ENCODE assay signal across 8 cellular contexts in the genomic region with DNA sequence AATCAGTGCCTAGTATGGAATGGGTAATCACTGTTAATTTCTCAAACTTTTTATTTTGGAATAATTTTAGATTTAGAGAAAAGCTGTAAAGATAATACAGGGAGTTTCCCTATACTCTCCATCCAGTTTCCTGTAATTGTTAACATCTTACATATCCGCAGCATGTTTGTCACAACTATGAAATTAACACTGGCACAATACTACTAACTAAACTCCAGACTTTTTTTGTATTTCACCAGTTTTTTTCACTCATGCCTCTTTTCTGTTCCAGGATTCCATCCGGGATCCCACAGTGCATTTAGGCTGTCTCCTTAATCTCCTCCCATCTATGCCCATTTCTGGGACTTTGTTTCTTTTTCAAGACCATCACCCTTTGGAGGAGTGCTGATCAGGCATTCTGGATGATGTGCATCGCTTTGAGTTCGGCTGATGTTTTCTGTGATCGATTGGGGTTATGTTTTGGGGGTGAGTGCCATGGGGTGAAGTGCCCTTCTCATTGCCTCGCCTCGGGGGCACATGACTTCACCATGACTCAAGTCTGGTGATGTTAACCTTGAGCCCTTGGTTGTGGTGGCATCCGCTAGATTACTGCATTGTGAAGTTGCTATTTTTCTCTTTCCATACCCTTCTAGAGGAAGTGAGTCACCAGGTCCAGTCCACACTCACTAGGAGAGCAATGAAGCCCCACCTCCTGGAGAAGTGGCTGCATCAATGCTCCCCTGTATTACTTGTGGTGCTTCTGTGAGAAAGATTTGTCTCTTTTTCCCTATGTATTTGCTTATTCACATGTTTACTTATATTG. TPM values are rescaled to one million over a fixed set of nuclear protein-coding genes. Genes with fewer than 3 reads are reported as not detected.
DNase-seq lines count a peak whose midpoint lies in the region; ATAC-seq, FAIRE-seq and TF ChIP-seq lines count a peak whose summit lies in the region.

No MANE protein-coding gene starts in this region.

- peaks cover 23% of the 10 kb centered on the region for H3F3A ChIP-seq in SK-N-SH (replicated peaks; ENCODE audit: insufficient read depth)

- H3K9me3 ChIP-seq in SK-N-SH (no peaks in the 10 kb centered on the region), small intestine (ENCODE audit: control insufficient read depth, low read depth) (no peaks in the 10 kb centered on the region), sigmoid colon (no peaks in the 10 kb centered on the region)

- H2AFZ ChIP-seq in SK-N-SH (ENCODE audit: low read depth): peak overlapping the region; percentile 47

- FAIRE-seq in H54 (lab: Jason Lieb, UNC) (peak; percentile 97), small intestine (lab: Jason Lieb, UNC) (no peak)

- no peaks in the 10 kb centered on the region for H3K79me2 ChIP-seq in SK-N-SH (ENCODE audit: insufficient read depth)

- H3K4me3 ChIP-seq in SK-N-SH (ENCODE audit: low read depth in 2 of 2, low read length in 1 of 2) (no peak overlapping the region), choroid plexus epithelial cell (ENCODE audit: low read depth, low read length) (peak overlapping the region; percentile 21), small intestine (ENCODE audit: low read depth in 1 of 2, low read length in 2 of 2) (no peak overlapping the region), sigmoid colon (no peak overlapping the region)

- H3K27me3 ChIP-seq in SK-N-SH (ENCODE audit: insufficient read depth) (no peaks in the 10 kb centered on the region), small intestine (ENCODE audit: control insufficient read depth in 2 of 2, insufficient read depth in 2 of 2, low read length in 2 of 2) (no peaks in the 10 kb centered on the region), sigmoid colon (no peaks in the 10 kb centered on the region)

- no peaks in the 10 kb centered on the region for H3K9me2 ChIP-seq in SK-N-SH

- POLR2A ChIA-PET in SK-N-SH (lab: Yijun Ruan, JAX): no interaction called here

- intact Hi-C loops in sigmoid colon (cut with DNase I): no loop called here

- ATAC-seq in left lobe of liver: no peak

- H3K36me3 ChIP-seq in SK-N-SH (replicated peaks in 1 of 2; ENCODE audit: control insufficient read depth in 1 of 2, insufficient read depth in 2 of 2, low read length in 1 of 2): no peaks in the 10 kb centered on the region
- H3K36me3 ChIP-seq in small intestine (ENCODE audit: control insufficient read depth in 2 of 2, insufficient read depth in 2 of 2, low read length in 2 of 2): no peaks in the 10 kb centered on the region
- H3K36me3 ChIP-seq in sigmoid colon: no peaks in the 10 kb centered on the region

- H3K4me1 ChIP-seq in SK-N-SH (ENCODE audit: control insufficient read depth in 1 of 2, insufficient read depth in 2 of 2, low read depth in 1 of 2, low read length in 1 of 2) (peaks cover 0 to 27% of the 10 kb centered on the region in 2 experiments; a peak in 3 of 4 replicates), small intestine (ENCODE audit: control insufficient read depth in 2 of 2, insufficient read depth in 1 of 2, low read depth in 1 of 2, low read length in 1 of 2) (no peaks in the 10 kb centered on the region), sigmoid colon (no peaks in the 10 kb centered on the region)

- no peaks in the 10 kb centered on the region for H4K20me1 ChIP-seq in SK-N-SH (ENCODE audit: insufficient read depth)

- peak; percentile 75 for DNase-seq in H54 (ENCODE audit: insufficient read length, low spot score)
- DNase-seq in SK-N-SH: no peak
- DNase-seq in choroid plexus epithelial cell (ENCODE audit: low read depth): peak; percentile 84
- DNase-seq in small intestine: peak; percentile 20
- DNase-seq in sigmoid colon: no peak
- no peak for DNase-seq in globus pallidus (ENCODE audit: low spot score)
- DNase-seq in T-helper 9 cell: no peak
- DNase-seq in left lobe of liver (ENCODE audit: low spot score): no peak

- TF ChIP-seq RAD21 in SK-N-SH (IDR thresholded peaks at IDR 0.05; ENCODE audit: low read length): no peak

- H3K9ac ChIP-seq in SK-N-SH: peak overlapping the region; percentile 34; the same call in 1 of the 2 replicates

- WGBS in SK-N-SH (ENCODE audit: low lambda C conversion rate): 18% methylated on average over 8 of the region's 8 CpGs
- 77 to 86% (median 84%) methylated on average over 8 of the region's 8 CpGs for WGBS in small intestine, 3 donors
- 85 to 89% methylated on average over 8 of the region's 8 CpGs for WGBS in sigmoid colon, 2 donors

- H3K27ac ChIP-seq in SK-N-SH (ENCODE audit: low read depth in 2 of 2, low read length in 1 of 2) (peak overlapping the region in 1 of 2 experiments; percentile 90; a peak in 2 of 4 replicates), small intestine (ENCODE audit: low read depth in 1 of 2, low read length in 1 of 2) (no peak overlapping the region), sigmoid colon (no peak overlapping the region)

- TF ChIP-seq CTCF in SK-N-SH (IDR thresholded peaks at IDR 0.05) (peak; percentile 30; the same call in 1 of the 2 replicates), choroid plexus epithelial cell (conservative IDR thresholded peaks at IDR 0.05; ENCODE audit: low read depth, low read length) (peak; percentile 42), sigmoid colon (IDR thresholded peaks at IDR 0.05) (no peak)

- TF ChIP-seq EP300 in SK-N-SH (IDR thresholded peaks at IDR 0.05; ENCODE audit: borderline replicate concordance in 1 of 2, low read depth in 1 of 2, low read length in 1 of 2) (peak in 1 of 2 experiments; percentile 61; a peak in 1 of 4 replicates), sigmoid colon (IDR thresholded peaks at IDR 0.05) (no peak)

- no peak for TF ChIP-seq POLR2A in H54 (IDR thresholded peaks at IDR 0.05; ENCODE audit: low read depth, low read length)
- no peak for TF ChIP-seq POLR2A in sigmoid colon (IDR thresholded peaks at IDR 0.05)

- CTCF ChIA-PET in SK-N-SH (lab: Yijun Ruan, JAX): no interaction called here

- H3K4me2 ChIP-seq in SK-N-SH: peak overlapping the region; percentile 39

TF ChIP-seq in SK-N-SH, 30 proteins besides CTCF, POLR2A, EP300 and RAD21 (continues in another document):
- TF ChIP-seq NFIC (IDR thresholded peaks at IDR 0.05; ENCODE audit: borderline replicate concordance): peak; percentile 38; the same call in 1 of the 2 replicates
- no peak for TF ChIP-seq FOXJ3 (CRISPR knock-in tag; IDR thresholded peaks at IDR 0.05)
- TF ChIP-seq RCOR1 (IDR thresholded peaks at IDR 0.05; ENCODE audit: low read length): no peak
- TF ChIP-seq RFX5 (IDR thresholded peaks at IDR 0.05; ENCODE audit: low read length): no peak
- no peak for TF ChIP-seq POLR2AphosphoS5 (IDR thresholded peaks at IDR 0.05; ENCODE audit: low read depth, low read length)
- no peak for TF ChIP-seq GATA2 (CRISPR knock-in tag; IDR thresholded peaks at IDR 0.05)
- TF ChIP-seq MEF2A (IDR thresholded peaks at IDR 0.05; ENCODE audit: borderline replicate concordance, low read depth): peak; percentile 50; the same call in 1 of the 2 replicates
- no peak for TF ChIP-seq EZH2phosphoT487 (IDR thresholded peaks at IDR 0.05; ENCODE audit: borderline replicate concordance, low read depth)
- TF ChIP-seq, protein P1, sequence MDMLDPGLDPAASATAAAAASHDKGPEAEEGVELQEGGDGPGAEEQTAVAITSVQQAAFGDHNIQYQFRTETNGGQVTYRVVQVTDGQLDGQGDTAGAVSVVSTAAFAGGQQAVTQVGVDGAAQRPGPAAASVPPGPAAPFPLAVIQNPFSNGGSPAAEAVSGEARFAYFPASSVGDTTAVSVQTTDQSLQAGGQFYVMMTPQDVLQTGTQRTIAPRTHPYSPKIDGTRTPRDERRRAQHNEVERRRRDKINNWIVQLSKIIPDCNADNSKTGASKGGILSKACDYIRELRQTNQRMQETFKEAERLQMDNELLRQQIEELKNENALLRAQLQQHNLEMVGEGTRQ (IDR thresholded peaks at IDR 0.05; ENCODE audit: borderline replicate concordance, low read depth, low read length): no peak
- TF ChIP-seq TCF12 (IDR thresholded peaks at IDR 0.05): peak; percentile 87
- TF ChIP-seq, protein P2, sequence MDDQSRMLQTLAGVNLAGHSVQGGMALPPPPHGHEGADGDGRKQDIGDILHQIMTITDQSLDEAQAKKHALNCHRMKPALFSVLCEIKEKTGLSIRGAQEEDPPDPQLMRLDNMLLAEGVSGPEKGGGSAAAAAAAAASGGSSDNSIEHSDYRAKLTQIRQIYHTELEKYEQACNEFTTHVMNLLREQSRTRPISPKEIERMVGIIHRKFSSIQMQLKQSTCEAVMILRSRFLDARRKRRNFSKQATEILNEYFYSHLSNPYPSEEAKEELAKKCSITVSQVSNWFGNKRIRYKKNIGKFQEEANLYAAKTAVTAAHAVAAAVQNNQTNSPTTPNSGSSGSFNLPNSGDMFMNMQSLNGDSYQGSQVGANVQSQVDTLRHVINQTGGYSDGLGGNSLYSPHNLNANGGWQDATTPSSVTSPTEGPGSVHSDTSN (IDR thresholded peaks at IDR 0.05): peak; percentile 76
- TF ChIP-seq SMC3 (IDR thresholded peaks at IDR 0.05; ENCODE audit: low read depth, low read length): no peak
- peak; percentile 91 for TF ChIP-seq JUND (IDR thresholded peaks at IDR 0.05)
- no peak for TF ChIP-seq ELF1 (IDR thresholded peaks at IDR 0.05)
- no peak for TF ChIP-seq TAF1 (IDR thresholded peaks at IDR 0.05; ENCODE audit: borderline replicate concordance, low read depth, low read length)
- no peak; the same call in 1 of the 2 replicates for TF ChIP-seq TEAD4 (IDR thresholded peaks at IDR 0.05; ENCODE audit: borderline replicate concordance, insufficient read depth)

RNA-seq across cellular contexts. Expression of a gene that starts 43.9 kb away (rescaled TPM):
- polyA plus RNA-seq in SK-N-SH (2012; rRNA removed): 4.4 and 5.1 TPM in 2 replicates
- polyA plus RNA-seq in SK-N-SH (2012; cell fraction: cytosol; rRNA removed): 3.8 and 3.9 TPM in 2 replicates
- 15.3 and 16.8 TPM in 2 replicates for polyA plus RNA-seq in SK-N-SH (2012; cell fraction: nucleus; rRNA removed)
- polyA plus RNA-seq in small intestine: 10 to 100 TPM; 20.8 to 33.8 (median 23.4) TPM
- 10 to 100 TPM; 49.2 to 83.6 (median 60.8) TPM for total RNA-seq in sigmoid colon
- 10 to 100 TPM in 1 of 3 donors, 1 to 10 TPM in 2; 2.1 to 10.1 (median 3.6) TPM for polyA plus RNA-seq in sigmoid colon
- 54.9 TPM for total RNA-seq in left lobe of liver

Comparison
In these comparisons a context has a peak if more than half of its experiments do, and no peak if none do; other contexts are left out.
1. DNase-seq: peak in H54 (single experiment), choroid plexus epithelial cell (single experiment) and small intestine (single experiment); none in SK-N-SH (single experiment), sigmoid colon (single experiment), globus pallidus (single experiment), T-helper 9 cell (single experiment) and left lobe of liver (single experiment).
2. CTCF ChIP-seq: peak in SK-N-SH (single experiment) and choroid plexus epithelial cell (single experiment); none in sigmoid colon (0 of 4).